ENCODE assay signal across 10 cellular contexts in the genomic region with DNA sequence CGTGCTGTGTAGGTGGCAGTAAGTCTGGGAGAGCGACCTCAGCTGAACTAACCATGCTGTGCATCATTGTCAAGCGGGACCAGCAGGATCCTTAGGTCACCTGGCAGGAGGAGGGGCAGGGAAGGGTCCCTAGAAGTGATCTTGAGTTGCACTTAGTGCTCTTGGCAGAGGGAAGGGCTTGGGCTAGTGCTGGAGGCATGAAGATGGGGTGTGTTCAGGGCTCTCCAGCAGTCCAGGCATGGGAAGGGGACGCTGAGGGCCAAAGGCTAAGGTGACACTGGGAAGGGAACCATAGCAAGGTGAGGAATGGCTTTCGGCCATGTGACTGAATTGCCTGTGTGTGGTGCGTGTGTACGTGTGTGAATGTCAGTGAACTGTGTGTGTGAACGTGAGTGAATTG. TPM values are rescaled to one million over a fixed set of nuclear protein-coding genes. Genes with fewer than 3 reads are reported as not detected.
"Had no signal": no experiment of that assay in that cellular context is flagged by ENCODE, and none has a peak within 500 bp of the region (broad histone marks: within the 10 kb centered on the region; RNA-seq: fewer than 3 reads in every experiment).

No MANE protein-coding gene starts in this region.

RNA-seq across cellular contexts. Expression of a gene that starts 6.2 kb away (rescaled TPM):
- total RNA-seq: activated CD4-positive, alpha-beta memory T cell treated with anti-CD3 and anti-CD28 coated beads, Interleukin-2, amount 10 ng/mL, durations not matched to agents 7 days and 5 days; activated CD4-positive, alpha-beta T cell treated with anti-CD3 and anti-CD28 coated beads for 36 hours; activated CD4-positive, alpha-beta T cell treated with anti-CD3 and anti-CD28 coated beads, Interleukin-2, amount 10 ng/mL, durations not matched to agents 7 days and 5 days; activated CD8-positive, alpha-beta memory T cell treated with anti-CD3 and anti-CD28 coated beads, Interleukin-2, amount 10 ng/mL, durations not matched to agents 7 days and 5 days; activated CD8-positive, alpha-beta T cell treated with anti-CD3 and anti-CD28 coated beads, Interleukin-2, amount 10 ng/mL, durations not matched to agents 7 days and 5 days; activated naive CD8-positive, alpha-beta T cell treated with anti-CD3 and anti-CD28 coated beads, Interleukin-2, amount 10 ng/mL, durations not matched to agents 7 days and 5 days; activated T-helper 2 cell treated with anti-CD3 and anti-CD28 coated beads, Interferon-gamma antibody, Interleukin-2, Interleukin-4, amounts not matched to agents 10 μg/mL and 5 μg/mL and 100 μg/mL, durations not matched to agents 14 hours and 24 hours and 36 hours; ascending aorta; bronchial epithelial cell had no signal

RNA-seq across cellular contexts. Expression of a gene that starts 19.2 kb away (rescaled TPM):
- total RNA-seq: activated CD4-positive, alpha-beta memory T cell treated with anti-CD3 and anti-CD28 coated beads, Interleukin-2, amount 10 ng/mL, durations not matched to agents 7 days and 5 days; activated CD4-positive, alpha-beta T cell treated with anti-CD3 and anti-CD28 coated beads for 36 hours; activated CD4-positive, alpha-beta T cell treated with anti-CD3 and anti-CD28 coated beads, Interleukin-2, amount 10 ng/mL, durations not matched to agents 7 days and 5 days; activated CD8-positive, alpha-beta memory T cell treated with anti-CD3 and anti-CD28 coated beads, Interleukin-2, amount 10 ng/mL, durations not matched to agents 7 days and 5 days; activated CD8-positive, alpha-beta T cell treated with anti-CD3 and anti-CD28 coated beads, Interleukin-2, amount 10 ng/mL, durations not matched to agents 7 days and 5 days; activated naive CD8-positive, alpha-beta T cell treated with anti-CD3 and anti-CD28 coated beads, Interleukin-2, amount 10 ng/mL, durations not matched to agents 7 days and 5 days; activated T-helper 2 cell treated with anti-CD3 and anti-CD28 coated beads, Interferon-gamma antibody, Interleukin-2, Interleukin-4, amounts not matched to agents 10 μg/mL and 5 μg/mL and 100 μg/mL, durations not matched to agents 14 hours and 24 hours and 36 hours; ascending aorta; bronchial epithelial cell; cardiac muscle cell had no signal

RNA-seq across cellular contexts. Expression of a gene that starts 19.4 kb away (rescaled TPM):
- total RNA-seq: activated CD8-positive, alpha-beta memory T cell treated with anti-CD3 and anti-CD28 coated beads, Interleukin-2, amount 10 ng/mL, durations not matched to agents 7 days and 5 days; activated CD8-positive, alpha-beta T cell treated with anti-CD3 and anti-CD28 coated beads, Interleukin-2, amount 10 ng/mL, durations not matched to agents 7 days and 5 days; activated naive CD8-positive, alpha-beta T cell treated with anti-CD3 and anti-CD28 coated beads, Interleukin-2, amount 10 ng/mL, durations not matched to agents 7 days and 5 days; ascending aorta had no signal
